Comparison of ENCODE assay signal across 1 cellular context in the genomic region with DNA sequence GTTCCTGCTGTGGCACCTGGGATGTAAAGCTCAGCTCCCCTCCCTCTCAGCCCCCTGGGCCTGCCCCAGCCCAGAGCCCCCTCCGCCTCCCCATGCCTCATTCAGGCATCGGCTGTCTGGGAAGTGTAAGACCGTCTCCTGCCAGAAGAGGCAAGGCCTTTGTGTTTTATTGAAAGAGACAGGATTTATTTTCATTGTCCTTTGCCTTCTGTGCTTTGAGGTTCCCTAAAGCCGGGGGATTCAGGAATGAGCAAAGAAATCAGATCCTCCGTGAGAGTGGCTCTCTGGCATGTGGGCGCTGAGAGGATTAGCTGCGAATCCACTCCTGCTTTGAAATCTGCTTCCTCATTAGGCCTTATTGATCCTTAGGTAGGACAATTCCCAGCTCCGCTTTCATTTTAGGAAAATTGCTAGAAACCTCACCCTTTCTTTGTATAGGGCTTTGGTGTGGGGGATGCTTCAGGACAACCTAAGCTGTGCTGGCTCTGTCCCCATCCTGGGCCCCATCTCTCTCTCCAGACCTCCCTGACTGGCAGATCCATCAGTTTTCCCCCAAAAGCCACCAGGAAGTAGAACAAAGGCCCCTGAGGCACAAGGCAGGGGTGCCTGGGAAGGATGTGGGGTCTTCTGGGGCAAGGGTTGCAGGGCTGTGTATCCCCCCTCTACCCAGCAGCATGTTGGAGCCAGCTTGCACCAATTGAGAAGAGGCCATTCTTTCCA.
TF ChIP-seq lines count a peak whose summit lies in the region.

No MANE protein-coding gene starts in this region.

TF ChIP-seq in GM23338, 12 proteins besides CTCF, POLR2A, EP300 and RAD21 (continued from another document):
- TF ChIP-seq, protein P1, sequence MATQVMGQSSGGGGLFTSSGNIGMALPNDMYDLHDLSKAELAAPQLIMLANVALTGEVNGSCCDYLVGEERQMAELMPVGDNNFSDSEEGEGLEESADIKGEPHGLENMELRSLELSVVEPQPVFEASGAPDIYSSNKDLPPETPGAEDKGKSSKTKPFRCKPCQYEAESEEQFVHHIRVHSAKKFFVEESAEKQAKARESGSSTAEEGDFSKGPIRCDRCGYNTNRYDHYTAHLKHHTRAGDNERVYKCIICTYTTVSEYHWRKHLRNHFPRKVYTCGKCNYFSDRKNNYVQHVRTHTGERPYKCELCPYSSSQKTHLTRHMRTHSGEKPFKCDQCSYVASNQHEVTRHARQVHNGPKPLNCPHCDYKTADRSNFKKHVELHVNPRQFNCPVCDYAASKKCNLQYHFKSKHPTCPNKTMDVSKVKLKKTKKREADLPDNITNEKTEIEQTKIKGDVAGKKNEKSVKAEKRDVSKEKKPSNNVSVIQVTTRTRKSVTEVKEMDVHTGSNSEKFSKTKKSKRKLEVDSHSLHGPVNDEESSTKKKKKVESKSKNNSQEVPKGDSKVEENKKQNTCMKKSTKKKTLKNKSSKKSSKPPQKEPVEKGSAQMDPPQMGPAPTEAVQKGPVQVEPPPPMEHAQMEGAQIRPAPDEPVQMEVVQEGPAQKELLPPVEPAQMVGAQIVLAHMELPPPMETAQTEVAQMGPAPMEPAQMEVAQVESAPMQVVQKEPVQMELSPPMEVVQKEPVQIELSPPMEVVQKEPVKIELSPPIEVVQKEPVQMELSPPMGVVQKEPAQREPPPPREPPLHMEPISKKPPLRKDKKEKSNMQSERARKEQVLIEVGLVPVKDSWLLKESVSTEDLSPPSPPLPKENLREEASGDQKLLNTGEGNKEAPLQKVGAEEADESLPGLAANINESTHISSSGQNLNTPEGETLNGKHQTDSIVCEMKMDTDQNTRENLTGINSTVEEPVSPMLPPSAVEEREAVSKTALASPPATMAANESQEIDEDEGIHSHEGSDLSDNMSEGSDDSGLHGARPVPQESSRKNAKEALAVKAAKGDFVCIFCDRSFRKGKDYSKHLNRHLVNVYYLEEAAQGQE (IDR thresholded peaks at IDR 0.05; ENCODE audit: unreplicated experiment) = no peak
- no peak for TF ChIP-seq EZH2 (IDR thresholded peaks at IDR 0.05; ENCODE audit: low read depth, unreplicated experiment)
- TF ChIP-seq POLR2AphosphoS5 (IDR thresholded peaks at IDR 0.05; ENCODE audit: low read depth) = no peak
- no peak for TF ChIP-seq ZNF331 (CRISPR knock-in tag; IDR thresholded peaks at IDR 0.05; ENCODE audit: low read depth)
- no peak for TF ChIP-seq CREB1 (CRISPR knock-in tag; IDR thresholded peaks at IDR 0.05; ENCODE audit: low read depth)
- no peak for TF ChIP-seq JUNB (IDR thresholded peaks at IDR 0.05; ENCODE audit: unreplicated experiment)
- TF ChIP-seq ETS1 (IDR thresholded peaks at IDR 0.05) = no peak
- TF ChIP-seq NANOG (IDR thresholded peaks at IDR 0.05; ENCODE audit: borderline replicate concordance) = no peak
- no peak for TF ChIP-seq ZNF114 (CRISPR knock-in tag; IDR thresholded peaks at IDR 0.05)
- TF ChIP-seq, protein P2, sequence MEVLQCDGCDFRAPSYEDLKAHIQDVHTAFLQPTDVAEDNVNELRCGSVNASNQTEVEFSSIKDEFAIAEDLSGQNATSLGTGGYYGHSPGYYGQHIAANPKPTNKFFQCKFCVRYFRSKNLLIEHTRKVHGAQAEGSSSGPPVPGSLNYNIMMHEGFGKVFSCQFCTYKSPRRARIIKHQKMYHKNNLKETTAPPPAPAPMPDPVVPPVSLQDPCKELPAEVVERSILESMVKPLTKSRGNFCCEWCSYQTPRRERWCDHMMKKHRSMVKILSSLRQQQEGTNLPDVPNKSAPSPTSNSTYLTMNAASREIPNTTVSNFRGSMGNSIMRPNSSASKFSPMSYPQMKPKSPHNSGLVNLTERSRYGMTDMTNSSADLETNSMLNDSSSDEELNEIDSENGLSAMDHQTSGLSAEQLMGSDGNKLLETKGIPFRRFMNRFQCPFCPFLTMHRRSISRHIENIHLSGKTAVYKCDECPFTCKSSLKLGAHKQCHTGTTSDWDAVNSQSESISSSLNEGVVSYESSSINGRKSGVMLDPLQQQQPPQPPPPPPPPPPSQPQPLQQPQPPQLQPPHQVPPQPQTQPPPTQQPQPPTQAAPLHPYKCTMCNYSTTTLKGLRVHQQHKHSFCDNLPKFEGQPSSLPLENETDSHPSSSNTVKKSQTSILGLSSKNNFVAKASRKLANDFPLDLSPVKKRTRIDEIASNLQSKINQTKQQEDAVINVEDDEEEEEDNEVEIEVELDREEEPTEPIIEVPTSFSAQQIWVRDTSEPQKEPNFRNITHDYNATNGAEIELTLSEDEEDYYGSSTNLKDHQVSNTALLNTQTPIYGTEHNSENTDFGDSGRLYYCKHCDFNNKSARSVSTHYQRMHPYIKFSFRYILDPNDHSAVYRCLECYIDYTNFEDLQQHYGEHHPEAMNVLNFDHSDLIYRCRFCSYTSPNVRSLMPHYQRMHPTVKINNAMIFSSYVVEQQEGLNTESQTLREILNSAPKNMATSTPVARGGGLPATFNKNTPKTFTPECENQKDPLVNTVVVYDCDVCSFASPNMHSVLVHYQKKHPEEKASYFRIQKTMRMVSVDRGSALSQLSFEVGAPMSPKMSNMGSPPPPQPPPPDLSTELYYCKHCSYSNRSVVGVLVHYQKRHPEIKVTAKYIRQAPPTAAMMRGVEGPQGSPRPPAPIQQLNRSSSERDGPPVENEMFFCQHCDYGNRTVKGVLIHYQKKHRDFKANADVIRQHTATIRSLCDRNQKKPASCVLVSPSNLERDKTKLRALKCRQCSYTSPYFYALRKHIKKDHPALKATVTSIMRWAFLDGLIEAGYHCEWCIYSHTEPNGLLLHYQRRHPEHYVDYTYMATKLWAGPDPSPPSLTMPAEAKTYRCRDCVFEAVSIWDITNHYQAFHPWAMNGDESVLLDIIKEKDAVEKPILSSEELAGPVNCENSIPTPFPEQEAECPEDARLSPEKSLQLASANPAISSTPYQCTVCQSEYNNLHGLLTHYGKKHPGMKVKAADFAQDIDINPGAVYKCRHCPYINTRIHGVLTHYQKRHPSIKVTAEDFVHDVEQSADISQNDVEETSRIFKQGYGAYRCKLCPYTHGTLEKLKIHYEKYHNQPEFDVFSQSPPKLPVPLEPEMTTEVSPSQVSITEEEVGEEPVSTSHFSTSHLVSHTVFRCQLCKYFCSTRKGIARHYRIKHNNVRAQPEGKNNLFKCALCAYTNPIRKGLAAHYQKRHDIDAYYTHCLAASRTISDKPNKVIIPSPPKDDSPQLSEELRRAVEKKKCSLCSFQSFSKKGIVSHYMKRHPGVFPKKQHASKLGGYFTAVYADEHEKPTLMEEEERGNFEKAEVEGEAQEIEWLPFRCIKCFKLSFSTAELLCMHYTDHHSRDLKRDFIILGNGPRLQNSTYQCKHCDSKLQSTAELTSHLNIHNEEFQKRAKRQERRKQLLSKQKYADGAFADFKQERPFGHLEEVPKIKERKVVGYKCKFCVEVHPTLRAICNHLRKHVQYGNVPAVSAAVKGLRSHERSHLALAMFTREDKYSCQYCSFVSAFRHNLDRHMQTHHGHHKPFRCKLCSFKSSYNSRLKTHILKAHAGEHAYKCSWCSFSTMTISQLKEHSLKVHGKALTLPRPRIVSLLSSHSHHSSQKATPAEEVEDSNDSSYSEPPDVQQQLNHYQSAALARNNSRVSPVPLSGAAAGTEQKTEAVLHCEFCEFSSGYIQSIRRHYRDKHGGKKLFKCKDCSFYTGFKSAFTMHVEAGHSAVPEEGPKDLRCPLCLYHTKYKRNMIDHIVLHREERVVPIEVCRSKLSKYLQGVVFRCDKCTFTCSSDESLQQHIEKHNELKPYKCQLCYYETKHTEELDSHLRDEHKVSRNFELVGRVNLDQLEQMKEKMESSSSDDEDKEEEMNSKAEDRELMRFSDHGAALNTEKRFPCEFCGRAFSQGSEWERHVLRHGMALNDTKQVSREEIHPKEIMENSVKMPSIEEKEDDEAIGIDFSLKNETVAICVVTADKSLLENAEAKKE (CRISPR knock-in tag; IDR thresholded peaks at IDR 0.05) = no peak
